In genomic region chr11:118791015-118791960, GRCh38 we compare ENCODE assay signal across 8 cellular contexts. TPM values are rescaled to one million over a fixed set of nuclear protein-coding genes. Genes with fewer than 3 reads are reported as not detected.
A peak's percentile ranks its signal among the peaks of the same experiment; 100 is the strongest.
DNase-seq lines count a peak whose midpoint lies in the region; ATAC-seq and TF ChIP-seq lines count a peak whose summit lies in the region.

A gene with protein sequence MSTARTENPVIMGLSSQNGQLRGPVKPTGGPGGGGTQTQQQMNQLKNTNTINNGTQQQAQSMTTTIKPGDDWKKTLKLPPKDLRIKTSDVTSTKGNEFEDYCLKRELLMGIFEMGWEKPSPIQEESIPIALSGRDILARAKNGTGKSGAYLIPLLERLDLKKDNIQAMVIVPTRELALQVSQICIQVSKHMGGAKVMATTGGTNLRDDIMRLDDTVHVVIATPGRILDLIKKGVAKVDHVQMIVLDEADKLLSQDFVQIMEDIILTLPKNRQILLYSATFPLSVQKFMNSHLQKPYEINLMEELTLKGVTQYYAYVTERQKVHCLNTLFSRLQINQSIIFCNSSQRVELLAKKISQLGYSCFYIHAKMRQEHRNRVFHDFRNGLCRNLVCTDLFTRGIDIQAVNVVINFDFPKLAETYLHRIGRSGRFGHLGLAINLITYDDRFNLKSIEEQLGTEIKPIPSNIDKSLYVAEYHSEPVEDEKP (minus strand): TSS chr11:118791164. CDS start chr11:118786251, 4,913 bp downstream.

- peak in 7 of 11 experiments; percentile 19 to 55 (median 44) for TF ChIP-seq CTCF in spleen (IDR thresholded peaks at IDR 0.05 in 8 of 11, conservative IDR thresholded peaks at IDR 0.05 in 3 of 11)

- peaks cover 25 to 60% (median 41%) of the 10 kb centered on the region in 6 donors for H3K4me1 ChIP-seq in spleen

- no peaks in the 10 kb centered on the region for H3K9me3 ChIP-seq in spleen

- peak; percentile 72 to 86 (median 81) for TF ChIP-seq POLR2A in spleen (IDR thresholded peaks at IDR 0.05)

- WGBS in spleen, 5 donors = 0 to 1% (median 1%) methylated on average over 33 to 94 of the region's 94 CpGs

- ATAC-seq in GM18498 (IDR thresholded peaks at IDR 0.05; ENCODE audit: unreplicated experiment) (peak; percentile 55), HG03097 (IDR thresholded peaks at IDR 0.05; ENCODE audit: low FRiP score, unreplicated experiment) (peak; percentile 36), HG03457 (IDR thresholded peaks at IDR 0.05; ENCODE audit: unreplicated experiment) (no peak)

- H3K27ac ChIP-seq in caudate nucleus (ENCODE audit: low read depth, low read length) (peak within 1 kb of the TSS; percentile 98), spleen (peak within 1 kb of the TSS; percentile 99 to 100 (median 100))

- no peaks in the 10 kb centered on the region for H3K27me3 ChIP-seq in spleen (replicated peaks in 1 of 7)

- intact Hi-C loops in spleen (cut with DNase I; ENCODE audit: low total_unique reads) = loop anchor here (5.0 kb wide), 1 partner anchor 101 kb away; no protein-coding TSS in a partner anchor

- peak within 1 kb of the TSS; percentile 74 to 98 (median 88) for H3K4me3 ChIP-seq in spleen

- DNase-seq in NCI-H2227 treated with DMSO at 0.1 percent for 48 hours (lab: John Stamatoyannopoulos, UW) (peak; percentile 58), caudate nucleus (lab: John Stamatoyannopoulos, UW) (peak in 59 of 61 donors; percentile 53 to 95 (median 86)), iris pigment epithelial cell (ENCODE audit: low read depth) (peak; percentile 93), spleen (peak; percentile 99)
- peak; percentile 82 for DNase-seq in activated CD4-positive, CD25-positive, alpha-beta regulatory T cell treated with anti-CD3 and anti-CD28 coated beads, Interleukin-2, amount 50 U/mL, for 16 hours (ENCODE audit: low read depth, low spot score)

- H3K36me3 ChIP-seq in spleen = peaks cover 0 to 6% (median 0%) of the 10 kb centered on the region in 6 donors

RNA-seq across cellular contexts. Expression of the gene that starts here (rescaled TPM):
- total RNA-seq in spleen = 100 to 1,000 TPM; 146 to 206 (median 179) TPM
- polyA plus RNA-seq in spleen = 10 to 100 TPM; 36.3 to 42.1 (median 36.9) TPM
